Comparison of ENCODE assay signal across 24 cellular contexts in the genomic region with DNA sequence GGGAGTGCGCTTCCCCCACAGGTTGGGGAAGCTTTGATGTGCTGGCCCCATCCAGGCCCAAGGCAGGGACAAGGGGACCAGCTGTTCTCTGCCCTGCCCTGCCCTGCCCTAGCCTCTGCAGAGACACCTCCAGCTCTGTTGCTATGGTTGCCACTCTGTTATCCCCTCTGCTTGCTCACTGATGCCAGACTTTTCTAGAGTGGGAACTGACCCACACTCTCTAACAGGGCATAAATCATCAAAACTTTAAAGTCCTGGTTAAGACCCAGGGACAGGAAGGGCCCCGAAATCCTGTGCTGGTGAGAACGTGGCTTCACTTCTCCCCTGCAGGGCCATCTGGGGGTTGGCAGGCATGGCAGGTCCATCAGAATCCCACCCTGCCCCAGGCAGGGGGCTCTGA. TPM values are rescaled to one million over a fixed set of nuclear protein-coding genes. Genes with fewer than 3 reads are reported as not detected.
"Had no signal": no experiment of that assay in that cellular context is flagged by ENCODE, and none has a peak within 500 bp of the region (broad histone marks: within the 10 kb centered on the region; RNA-seq: fewer than 3 reads in every experiment).

No MANE protein-coding gene starts in this region.

- H3K4me3 Mint-ChIP-seq: IgD-negative memory B cell had no signal

- H3K4me1 Mint-ChIP-seq: IgD-negative memory B cell had no signal

- H3K4me3 ChIP-seq: K562, SJSA1, SK-N-MC had no signal

- H3K27ac Mint-ChIP-seq: IgD-negative memory B cell had no signal

- H3K36me3 ChIP-seq: SJSA1 had no signal

- H3K9ac ChIP-seq: KMS-11 had no signal

- H3K27ac ChIP-seq: HL-60, KMS-11, SJSA1, SK-N-MC had no signal

- DNase-seq: Kasumi-1, MM.1S, NCI-H1092 treated with DMSO at 0.1 percent for 48 hours, NCI-H1436, NCI-H187, NCI-H2029 treated with DMSO at 0.1 percent for 48 hours, NCI-H2107, NCI-H2227 treated with DMSO at 0.1 percent for 48 hours, NCI-H524 treated with DMSO at 0.1 percent for 48 hours, NCI-H69, NCI-H774, Right ventricle myocardium superior, RPMI8226, SIG-M5 had no signal

- FAIRE-seq: HTR-8/SVneo, K562, RCC 7860 had no signal

- H3K4me2 ChIP-seq: KMS-11 had no signal

- H3K4me1 ChIP-seq: SJSA1 had no signal

RNA-seq across cellular contexts. Expression of gene ENPP7, which starts 50.4 kb away (rescaled TPM):
- total RNA-seq: K562, M059J, NCI-H460, Right ventricle myocardium superior, SJSA1 had no signal
- polyA plus RNA-seq: K562 had no signal
